In genomic region chr20:47365023-47365764, GRCh38 we compare ENCODE assay signal across 1 cellular context.
TF ChIP-seq lines count a peak whose summit lies in the region.

No MANE protein-coding gene starts in this region.

TF ChIP-seq in K562, 482 proteins besides CTCF, POLR2A, EP300 and RAD21 (continued from another document and continues in another):
- no peak for TF ChIP-seq EWSR1 (IDR thresholded peaks at IDR 0.05; ENCODE audit: borderline replicate concordance, low read depth, partially characterized antibody)
- no peak for TF ChIP-seq FUS (optimal IDR thresholded peaks at IDR 0.05; ENCODE audit: low read depth, low read length)
- TF ChIP-seq MAFF (IDR thresholded peaks at IDR 0.05; ENCODE audit: low read length) = no peak
- no peak for TF ChIP-seq SMAD2 (IDR thresholded peaks at IDR 0.05; ENCODE audit: low read depth, low read length)
- peak; percentile 85; the same call in 1 of the 2 replicates for TF ChIP-seq ELF4 (CRISPR knock-in tag; IDR thresholded peaks at IDR 0.05)
- no peak for TF ChIP-seq HEY1 (CRISPR knock-in tag; IDR thresholded peaks at IDR 0.05; ENCODE audit: borderline replicate concordance)
- TF ChIP-seq ZBTB40 (IDR thresholded peaks at IDR 0.05) = peak; percentile 22
- TF ChIP-seq ZBTB40 (CRISPR knock-in tag; IDR thresholded peaks at IDR 0.05) = no peak
- no peak for TF ChIP-seq NR0B1 (IDR thresholded peaks at IDR 0.05; ENCODE audit: partially characterized antibody)
- no peak for TF ChIP-seq ZNF407 (IDR thresholded peaks at IDR 0.05; ENCODE audit: low read depth)
- TF ChIP-seq NCOA1 (IDR thresholded peaks at IDR 0.05; ENCODE audit: low read depth) = peak; percentile 73; the same call in 1 of the 2 replicates
- TF ChIP-seq NRF1 (conservative IDR thresholded peaks at IDR 0.05 in 1 of 2, IDR thresholded peaks at IDR 0.05 in 1 of 2) = peak in 1 of 2 experiments; percentile 40; a peak in 2 of 4 replicates
- no peak for TF ChIP-seq BDP1 (IDR thresholded peaks at IDR 0.05; ENCODE audit: insufficient read depth, insufficient read length)
- TF ChIP-seq RNF2 (IDR thresholded peaks at IDR 0.05) = peak; percentile 97
- TF ChIP-seq EGR1 (conservative IDR thresholded peaks at IDR 0.05) = no peak
- TF ChIP-seq KLF16 (IDR thresholded peaks at IDR 0.05) = peak; percentile 89
- TF ChIP-seq DLX4 (CRISPR knock-in tag; IDR thresholded peaks at IDR 0.05) = no peak
- no peak for TF ChIP-seq SREBF2 (CRISPR knock-in tag; IDR thresholded peaks at IDR 0.05)
- no peak; the same call in 1 of the 2 replicates for TF ChIP-seq CTBP1 (IDR thresholded peaks at IDR 0.05; ENCODE audit: borderline replicate concordance)
- TF ChIP-seq DIDO1 (tag; IDR thresholded peaks at IDR 0.05; ENCODE audit: low read depth) = peak; percentile 21; the same call in 1 of the 2 replicates
- TF ChIP-seq ZNF609 (CRISPR knock-in tag; IDR thresholded peaks at IDR 0.05; ENCODE audit: borderline replicate concordance) = no peak
- TF ChIP-seq PTRF (tag; IDR thresholded peaks at IDR 0.05) = no peak
- TF ChIP-seq SNAPC5 (CRISPR knock-in tag; IDR thresholded peaks at IDR 0.05) = no peak
- no peak for TF ChIP-seq OTX1 (CRISPR knock-in tag; IDR thresholded peaks at IDR 0.05)
- no peak; the same call in none of the 2 replicates for TF ChIP-seq L3MBTL2 (IDR thresholded peaks at IDR 0.05)
- peak; percentile 41 for TF ChIP-seq GATA2 (CRISPR knock-in tag; IDR thresholded peaks at IDR 0.05)
- no peak for TF ChIP-seq EZH2 (IDR thresholded peaks at IDR 0.05; ENCODE audit: borderline replicate concordance, low read depth, low read length)
- no peak for TF ChIP-seq PHF20 (IDR thresholded peaks at IDR 0.05; ENCODE audit: partially characterized antibody)
- TF ChIP-seq HNRNPH1 (optimal IDR thresholded peaks at IDR 0.05; ENCODE audit: low read depth, low read length) = no peak
- TF ChIP-seq SUPT5H (IDR thresholded peaks at IDR 0.05) = peak; percentile 64; the same call in 1 of the 2 replicates
- no peak for TF ChIP-seq MXD1 (CRISPR knock-in tag; IDR thresholded peaks at IDR 0.05; ENCODE audit: borderline replicate concordance, poor library complexity, severe bottlenecking)
- no peak for TF ChIP-seq ZNF644 (tag; IDR thresholded peaks at IDR 0.05; ENCODE audit: low read depth)
- TF ChIP-seq FOSL1 (tag; conservative IDR thresholded peaks at IDR 0.05) = peak; percentile 50; the same call in 1 of the 2 replicates
- TF ChIP-seq ZNF586 (CRISPR knock-in tag; conservative IDR thresholded peaks at IDR 0.05) = no peak
- peak; percentile 77 for TF ChIP-seq MTA1 (IDR thresholded peaks at IDR 0.05; ENCODE audit: borderline replicate concordance)
